ENCODE assay signal across 23 cellular contexts in the genomic region with DNA sequence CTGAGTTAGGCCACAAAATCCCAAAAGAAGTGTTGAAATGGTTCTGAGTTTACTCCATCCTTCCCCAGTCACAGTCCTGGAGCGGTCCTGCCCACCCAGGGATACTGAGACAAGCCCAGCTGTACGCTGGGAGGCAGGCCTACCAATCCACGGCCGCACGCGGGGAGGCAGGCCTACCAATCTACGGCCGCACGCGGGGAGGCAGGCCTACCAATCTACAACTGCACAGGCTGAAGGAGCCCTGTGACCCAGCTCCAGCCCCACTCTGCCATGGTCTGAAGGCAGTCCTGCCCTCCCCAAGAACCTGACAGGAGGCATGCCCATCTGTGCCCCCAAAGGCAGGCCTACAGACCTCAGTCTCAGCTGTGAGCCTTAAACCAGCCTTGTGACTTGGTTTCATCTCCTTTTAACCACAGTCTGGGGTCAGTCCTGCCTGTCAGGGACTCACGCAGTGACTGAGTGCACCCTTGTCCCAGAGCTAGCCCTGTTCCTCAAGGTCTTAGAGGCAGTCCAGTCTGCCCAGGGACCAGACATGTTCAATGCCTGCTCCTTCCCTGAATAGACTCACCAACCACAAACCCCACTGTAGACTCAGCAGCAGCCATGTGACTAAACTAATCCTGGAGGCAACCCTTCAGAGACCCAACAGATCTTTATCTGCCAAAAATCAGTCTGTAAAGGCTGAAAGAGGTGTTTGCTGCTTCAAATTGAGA. TPM values are rescaled to one million over a fixed set of nuclear protein-coding genes. Genes with fewer than 3 reads are reported as not detected.
DNase-seq lines count a peak whose midpoint lies in the region; ATAC-seq and TF ChIP-seq lines count a peak whose summit lies in the region.
"Had no signal": no experiment of that assay in that cellular context is flagged by ENCODE, and none has a peak within 500 bp of the region (broad histone marks: within the 10 kb centered on the region; RNA-seq: fewer than 3 reads in every experiment).

No MANE protein-coding gene starts in this region.

- no peak overlapping the region for H3K18ac ChIP-seq in trophoblast cell (ENCODE audit: low read length)

- H4K91ac ChIP-seq in trophoblast cell (ENCODE audit: low read depth, low read length) = no peak overlapping the region

- H3K14ac ChIP-seq in trophoblast cell (ENCODE audit: low read length) = no peak overlapping the region

- H3K79me2 ChIP-seq in GM23338 (replicated peaks; ENCODE audit: insufficient read depth) (no peaks in the 10 kb centered on the region), trophoblast cell (ENCODE audit: control insufficient read depth, insufficient read depth, low read length, poor library complexity) (no peaks in the 10 kb centered on the region)
- H3K79me2 ChIP-seq: hepatocyte had no signal

- peaks cover 4% of the 10 kb centered on the region for H3K9me3 ChIP-seq in trophoblast cell (ENCODE audit: insufficient read depth, low read depth, low read length)
- H3K9me3 ChIP-seq: adrenal gland had no signal

- peaks cover 3% of the 10 kb centered on the region; the same call in 1 of the 3 replicates for H3K4me1 Mint-ChIP-seq in GM23338
- peaks cover 25% of the 10 kb centered on the region for H3K4me1 Mint-ChIP-seq in dendritic cell treated with granulocyte-macrophage colony-stimulating factor and Interleukin-4, amounts not matched to agents 40 ng/mL and 50 ng/mL, for 4 days (ENCODE audit: low read depth)
- H3K4me1 Mint-ChIP-seq: activated CD4-positive, alpha-beta T cell treated with anti-CD3 and anti-CD28 coated beads for 36 hours had no signal

- H2BK120ac ChIP-seq in trophoblast cell (ENCODE audit: insufficient read depth, low read length, poor library complexity) = no peak overlapping the region

- H3K27me3 Mint-ChIP-seq in GM23338 (ENCODE audit: insufficient read depth, low read depth, poor library complexity) = peaks cover 8% of the 10 kb centered on the region
- H3K27me3 Mint-ChIP-seq in dendritic cell treated with granulocyte-macrophage colony-stimulating factor and Interleukin-4, amounts not matched to agents 40 ng/mL and 50 ng/mL, for 4 days = no peaks in the 10 kb centered on the region
- H3K27me3 Mint-ChIP-seq: activated CD4-positive, alpha-beta T cell treated with anti-CD3 and anti-CD28 coated beads for 36 hours; IgD-negative memory B cell; naive B cell; stimulated activated memory B cell treated with anti-CD40 and anti-IgM and Interleukin-4, amounts not matched to agents 10 μg/mL and 1 μg/mL and 100 μg/mL, for 72 hours; T-cell had no signal

- peak; percentile 1 for DNase-seq in ELF-1 (ENCODE audit: low read depth, low spot score)
- no peak for DNase-seq in GM23338 (ENCODE audit: low spot score)
- DNase-seq in trophoblast cell = peak in 1 of 2 donors; percentile 0
- no peak for DNase-seq in SIG-M5 treated with dmso at 0.1 percent for 504 hours (lab: John Stamatoyannopoulos, UW; ENCODE audit: unreplicated experiment)
- DNase-seq in superior temporal gyrus (ENCODE audit: extremely low spot score) = no peak
- DNase-seq in NCI-H187 (lab: John Stamatoyannopoulos, UW) = no peak
- DNase-seq: activated CD4-positive, alpha-beta T cell treated with anti-CD3 and anti-CD28 coated beads for 36 hours; activated effector memory CD4-positive, alpha-beta T cell treated with anti-CD3 and anti-CD28 coated beads, Interleukin-2, amount 50 U/mL, for 16 hours; AML-193; MM.1S; naive B cell; NCI-H1694 treated with DMSO at 0.1 percent for 48 hours; NCI-H2227 treated with DMSO at 0.1 percent for 48 hours; PC-9; SHP77 treated with DMSO at 0.1 percent for 48 hours had no signal

- H3K27ac Mint-ChIP-seq in GM23338 = no peak overlapping the region
- peak overlapping the region; percentile 30 for H3K27ac Mint-ChIP-seq in dendritic cell treated with granulocyte-macrophage colony-stimulating factor and Interleukin-4, amounts not matched to agents 40 ng/mL and 50 ng/mL, for 4 days
- H3K27ac Mint-ChIP-seq: activated CD4-positive, alpha-beta T cell treated with anti-CD3 and anti-CD28 coated beads for 36 hours; IgD-negative memory B cell; stimulated activated memory B cell treated with anti-CD40 and anti-IgM and Interleukin-4, amounts not matched to agents 10 μg/mL and 1 μg/mL and 100 μg/mL, for 72 hours; T-cell had no signal

- H3K36me3 ChIP-seq in GM23338 (ENCODE audit: insufficient read depth) = no peaks in the 10 kb centered on the region
- no peaks in the 10 kb centered on the region for H3K36me3 ChIP-seq in trophoblast cell (ENCODE audit: control insufficient read depth in 1 of 2, insufficient read depth in 2 of 2, low read length in 2 of 2)
- H3K36me3 ChIP-seq: adrenal gland had no signal

- H3K23ac ChIP-seq in trophoblast cell (ENCODE audit: low read length) = no peak overlapping the region

- H2BK5ac ChIP-seq in trophoblast cell (ENCODE audit: low read depth, low read length, poor library complexity) = no peak overlapping the region

- no peak overlapping the region for H3K4ac ChIP-seq in trophoblast cell (ENCODE audit: low read depth, low read length)

- H3K9me3 Mint-ChIP-seq in GM23338 = peaks cover 6% of the 10 kb centered on the region; the same call in 1 of the 3 replicates
- H3K9me3 Mint-ChIP-seq in dendritic cell treated with granulocyte-macrophage colony-stimulating factor and Interleukin-4, amounts not matched to agents 40 ng/mL and 50 ng/mL, for 4 days = peaks cover 8% of the 10 kb centered on the region

- WGBS in trophoblast cell (ENCODE audit: extremely low coverage, insufficient coverage, insufficient read length) = no CpG with 5 or more reads among the region's 11 CpGs

- no peaks in the 10 kb centered on the region for H3K79me1 ChIP-seq in trophoblast cell (ENCODE audit: low read length)

- H4K20me1 ChIP-seq in GM23338 (replicated peaks; ENCODE audit: insufficient read depth) = no peaks in the 10 kb centered on the region; the same call in 1 of the 2 replicates

- peak; percentile 31 for ATAC-seq in GM23338
- ATAC-seq: activated CD4-positive, alpha-beta T cell treated with anti-CD3 and anti-CD28 coated beads for 36 hours; right cardiac atrium; stimulated activated memory B cell treated with anti-CD40 and anti-IgM and Interleukin-4, amounts not matched to agents 10 μg/mL and 1 μg/mL and 100 μg/mL, for 72 hours; T-cell had no signal

- intact Hi-C loops in dendritic cell treated with granulocyte-macrophage colony-stimulating factor and Interleukin-4, amounts not matched to agents 40 ng/mL and 50 ng/mL, for 4 days (cut with micrococcal nuclease) = no loop called here

- H3K4me3 Mint-ChIP-seq in GM23338 = no peak overlapping the region
- no peak overlapping the region for H3K4me3 Mint-ChIP-seq in dendritic cell treated with granulocyte-macrophage colony-stimulating factor and Interleukin-4, amounts not matched to agents 40 ng/mL and 50 ng/mL, for 4 days
- H3K4me3 Mint-ChIP-seq: activated CD4-positive, alpha-beta T cell treated with anti-CD3 and anti-CD28 coated beads for 36 hours; naive B cell; stimulated activated memory B cell treated with anti-CD40 and anti-IgM and Interleukin-4, amounts not matched to agents 10 μg/mL and 1 μg/mL and 100 μg/mL, for 72 hours; T-cell had no signal

- H3K4me1 ChIP-seq in GM23338 (ENCODE audit: insufficient read depth) (no peaks in the 10 kb centered on the region), trophoblast cell (ENCODE audit: control insufficient read depth in 1 of 2, insufficient read depth in 2 of 2, low read length in 2 of 2) (peaks cover 4 to 6% of the 10 kb centered on the region in 2 experiments)
- H3K4me1 ChIP-seq: tibial nerve had no signal

- H3F3A ChIP-seq in GM23338 (replicated peaks; ENCODE audit: low read depth) = no peaks in the 10 kb centered on the region

- H3K27me3 ChIP-seq in GM23338 (ENCODE audit: insufficient read depth) (0 out of 2 replicates have a peak, but pooled peaks cover 8% of the 10 kb centered on the region), trophoblast cell (ENCODE audit: insufficient read depth, low read length) (no peaks in the 10 kb centered on the region)
- H3K27me3 ChIP-seq: adrenal gland, hepatocyte, tibial nerve had no signal

- no peak overlapping the region for H3K4me3 ChIP-seq in GM23338
- H3K4me3 ChIP-seq in trophoblast cell (ENCODE audit: low read depth, low read length) = no peak overlapping the region
- H3K4me3 ChIP-seq: adrenal gland, hepatocyte, PC-9, tibial nerve had no signal

- no peaks in the 10 kb centered on the region; the same call in 1 of the 2 replicates for H3K9me2 ChIP-seq in GM23338 (ENCODE audit: insufficient read depth)

- H4K12ac ChIP-seq in trophoblast cell (ENCODE audit: low read depth, low read length) = no peak overlapping the region

- TF ChIP-seq CTCF in GM23338 (conservative IDR thresholded peaks at IDR 0.05; ENCODE audit: low read depth in 2 of 2) = no peak

- H3K36me3 Mint-ChIP-seq in GM23338 (ENCODE audit: low read depth) = no peaks in the 10 kb centered on the region
- no peaks in the 10 kb centered on the region for H3K36me3 Mint-ChIP-seq in dendritic cell treated with granulocyte-macrophage colony-stimulating factor and Interleukin-4, amounts not matched to agents 40 ng/mL and 50 ng/mL, for 4 days (ENCODE audit: low read depth)

- H3K27ac ChIP-seq in GM23338 (ENCODE audit: low read depth) (no peak overlapping the region), trophoblast cell (ENCODE audit: low read depth, low read length) (no peak overlapping the region)
- H3K27ac ChIP-seq: adrenal gland, hepatocyte, PC-9, tibial nerve had no signal

- no peak overlapping the region for H2AFZ ChIP-seq in GM23338
- H2AFZ ChIP-seq in trophoblast cell (ENCODE audit: insufficient read depth, low read length, poor library complexity) = no peak overlapping the region
- H2AFZ ChIP-seq: hepatocyte, PC-9 had no signal

- no peak overlapping the region for H2AK5ac ChIP-seq in trophoblast cell (ENCODE audit: low read length)

- H3K9ac ChIP-seq in trophoblast cell (ENCODE audit: low read length) = no peak overlapping the region

- H4K8ac ChIP-seq in trophoblast cell (ENCODE audit: low read depth, low read length) = no peak overlapping the region

- peak overlapping the region; percentile 9 for H2BK12ac ChIP-seq in trophoblast cell (ENCODE audit: low read length)

- no peak overlapping the region for H3K4me2 ChIP-seq in GM23338
- H3K4me2 ChIP-seq in trophoblast cell (ENCODE audit: low read length) = no peak overlapping the region
- H3K4me2 ChIP-seq: hepatocyte, PC-9 had no signal

TF ChIP-seq in GM23338, 12 proteins besides CTCF, POLR2A, EP300 and RAD21 (continues in another document):
- TF ChIP-seq, protein P1, sequence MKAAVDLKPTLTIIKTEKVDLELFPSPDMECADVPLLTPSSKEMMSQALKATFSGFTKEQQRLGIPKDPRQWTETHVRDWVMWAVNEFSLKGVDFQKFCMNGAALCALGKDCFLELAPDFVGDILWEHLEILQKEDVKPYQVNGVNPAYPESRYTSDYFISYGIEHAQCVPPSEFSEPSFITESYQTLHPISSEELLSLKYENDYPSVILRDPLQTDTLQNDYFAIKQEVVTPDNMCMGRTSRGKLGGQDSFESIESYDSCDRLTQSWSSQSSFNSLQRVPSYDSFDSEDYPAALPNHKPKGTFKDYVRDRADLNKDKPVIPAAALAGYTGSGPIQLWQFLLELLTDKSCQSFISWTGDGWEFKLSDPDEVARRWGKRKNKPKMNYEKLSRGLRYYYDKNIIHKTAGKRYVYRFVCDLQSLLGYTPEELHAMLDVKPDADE (IDR thresholded peaks at IDR 0.05) = no peak
- no peak for TF ChIP-seq ZNF114 (CRISPR knock-in tag; IDR thresholded peaks at IDR 0.05)

RNA-seq across cellular contexts. Expression of gene GPC1, which starts 36.8 kb away (rescaled TPM):
- 46.2 and 56.9 TPM in 2 replicates for total RNA-seq in GM23338 (2014; rRNA removed; shearing (Covaris generic))
- 9.0 and 10.8 TPM in 2 replicates for polyA plus RNA-seq in GM23338 (2016; fragmentation: Nextera tagmentation; extraction: Ambion mirVana)
- 114 and 122 TPM in 2 replicates for polyA plus RNA-seq in trophoblast cell (2013)
